Comparison of ENCODE assay signal across 1 cellular context in the genomic region with DNA sequence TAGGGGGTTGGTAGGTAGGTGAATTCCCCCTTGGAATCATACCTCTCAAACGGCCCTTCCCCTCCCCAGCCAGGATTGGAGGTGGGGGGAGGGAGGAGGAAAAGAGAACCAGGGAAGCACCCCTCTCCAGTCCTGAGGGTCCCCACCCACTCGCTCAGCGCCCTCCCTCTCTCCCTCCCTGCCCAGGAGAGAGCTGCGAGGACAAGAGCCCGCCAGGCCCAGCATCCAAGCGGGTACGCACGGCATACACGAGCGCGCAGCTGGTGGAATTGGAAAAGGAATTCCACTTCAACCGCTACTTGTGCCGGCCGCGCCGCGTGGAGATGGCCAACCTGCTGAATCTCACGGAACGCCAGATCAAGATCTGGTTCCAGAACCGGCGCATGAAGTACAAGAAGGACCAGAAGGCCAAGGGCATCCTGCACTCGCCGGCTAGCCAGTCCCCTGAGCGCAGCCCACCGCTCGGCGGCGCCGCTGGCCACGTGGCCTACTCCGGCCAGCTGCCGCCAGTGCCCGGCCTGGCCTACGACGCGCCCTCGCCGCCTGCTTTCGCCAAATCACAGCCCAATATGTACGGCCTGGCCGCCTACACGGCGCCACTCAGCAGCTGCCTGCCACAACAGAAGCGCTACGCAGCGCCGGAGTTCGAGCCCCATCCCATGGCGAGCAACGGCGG.
TF ChIP-seq lines count a peak whose summit lies in the region.

No MANE protein-coding gene starts in this region.

TF ChIP-seq in IMR-90, 13 proteins besides CTCF, POLR2A, EP300 and RAD21:
- TF ChIP-seq MAFK (IDR thresholded peaks at IDR 0.05; ENCODE audit: low read depth, low read length) (no peak), SMC3 (IDR thresholded peaks at IDR 0.05; ENCODE audit: low read depth, low read length) (no peak)
- TF ChIP-seq, protein P1, sequence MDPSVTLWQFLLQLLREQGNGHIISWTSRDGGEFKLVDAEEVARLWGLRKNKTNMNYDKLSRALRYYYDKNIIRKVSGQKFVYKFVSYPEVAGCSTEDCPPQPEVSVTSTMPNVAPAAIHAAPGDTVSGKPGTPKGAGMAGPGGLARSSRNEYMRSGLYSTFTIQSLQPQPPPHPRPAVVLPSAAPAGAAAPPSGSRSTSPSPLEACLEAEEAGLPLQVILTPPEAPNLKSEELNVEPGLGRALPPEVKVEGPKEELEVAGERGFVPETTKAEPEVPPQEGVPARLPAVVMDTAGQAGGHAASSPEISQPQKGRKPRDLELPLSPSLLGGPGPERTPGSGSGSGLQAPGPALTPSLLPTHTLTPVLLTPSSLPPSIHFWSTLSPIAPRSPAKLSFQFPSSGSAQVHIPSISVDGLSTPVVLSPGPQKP (IDR thresholded peaks at IDR 0.05; ENCODE audit: borderline replicate concordance, low read depth, low read length) = no peak
